ENCODE assay signal across 8 cellular contexts in genomic region chr11:62621027-62621566, GRCh38. TPM values are rescaled to one million over a fixed set of nuclear protein-coding genes. Genes with fewer than 3 reads are reported as not detected.
DNase-seq lines count a peak whose midpoint lies in the region; ATAC-seq, FAIRE-seq and TF ChIP-seq lines count a peak whose summit lies in the region.

No MANE protein-coding gene starts in this region.

- H3K36me3 Mint-ChIP-seq in nephron (ENCODE audit: low read depth), result peaks cover 19% of the 10 kb centered on the region

- ATAC-seq in GM21381 (IDR thresholded peaks at IDR 0.05; ENCODE audit: unreplicated experiment), result no peak
- ATAC-seq in HG02970 (IDR thresholded peaks at IDR 0.05; ENCODE audit: low FRiP score, unreplicated experiment), result no peak

- H3K27ac ChIP-seq in BLaER1 (peak overlapping the region; percentile 88), ectodermal cell (ENCODE audit: insufficient read depth, low read depth, low read length, poor library complexity, severe bottlenecking) (peak overlapping the region; percentile 65)

- peak overlapping the region; percentile 91 to 98 (median 96) for H3K4me3 Mint-ChIP-seq in nephron

- WGBS in ectodermal cell, 2 experiments, result 35 to 44% methylated on average over 7 to 8 of the region's 8 CpGs

- peak; percentile 30 for DNase-seq in MV-4-11 (lab: John Stamatoyannopoulos, UW)
- no peak for DNase-seq in NCI-H2029 (lab: John Stamatoyannopoulos, UW)
- DNase-seq in urothelium cell line (ENCODE audit: low spot score), result no peak

- no peaks in the 10 kb centered on the region for H3K27me3 Mint-ChIP-seq in nephron (ENCODE audit: low read depth)

- no peak for TF ChIP-seq CTCF in nephron (IDR thresholded peaks at IDR 0.05; ENCODE audit: unreplicated experiment in 3 of 3)

- H3K9me3 Mint-ChIP-seq in nephron, result no peaks in the 10 kb centered on the region

- H3K4me3 ChIP-seq in BLaER1, result peak overlapping the region; percentile 85
- H3K4me3 ChIP-seq in ectodermal cell (ENCODE audit: insufficient read depth, low read depth, low read length), result peak overlapping the region; percentile 69

- H3K4me2 ChIP-seq in BLaER1, result peak overlapping the region; percentile 97

- H3K27me3 ChIP-seq in BLaER1 (no peaks in the 10 kb centered on the region), ectodermal cell (ENCODE audit: control insufficient read depth, insufficient read depth, low read length, poor library complexity, severe bottlenecking) (no peaks in the 10 kb centered on the region)

- peaks cover 30% of the 10 kb centered on the region for H3K36me3 ChIP-seq in BLaER1
- H3K36me3 ChIP-seq in ectodermal cell (ENCODE audit: control insufficient read depth, insufficient read depth, low read length), result peaks cover 7% of the 10 kb centered on the region

- 0 out of 2 replicates have a peak, but pooled peaks cover 5% of the 10 kb centered on the region for H4K20me1 ChIP-seq in BLaER1

- peak overlapping the region; percentile 94 to 96 (median 95) for H3K27ac Mint-ChIP-seq in nephron

- H3K9me3 ChIP-seq in BLaER1 (no peaks in the 10 kb centered on the region), ectodermal cell (ENCODE audit: control insufficient read depth, low read length) (no peaks in the 10 kb centered on the region)

- peaks cover 21% of the 10 kb centered on the region for H3K4me1 Mint-ChIP-seq in nephron

- no peak for FAIRE-seq in urothelium cell line (lab: Jason Lieb, UNC)

- peaks cover 55% of the 10 kb centered on the region for H3K4me1 ChIP-seq in BLaER1
- H3K4me1 ChIP-seq in ectodermal cell (ENCODE audit: control insufficient read depth, insufficient read depth, low read length), result peaks cover 10% of the 10 kb centered on the region

- H3K9ac ChIP-seq in BLaER1, result peak overlapping the region; percentile 91

RNA-seq across cellular contexts. Expression of gene B3GAT3, which starts 0.7 kb away (rescaled TPM):
- 45.4 TPM for polyA plus RNA-seq in ectodermal cell (2013, experiment 1 of 4)
- 39.3 TPM for polyA plus RNA-seq in ectodermal cell (2013, experiment 2 of 4)
- polyA plus RNA-seq in ectodermal cell (2013, experiment 3 of 4), result 35.7 TPM
- 39.5 TPM for polyA plus RNA-seq in ectodermal cell (2013, experiment 4 of 4)

RNA-seq across cellular contexts. Expression of gene ROM1, which starts 8.0 kb away (rescaled TPM):
- polyA plus RNA-seq in ectodermal cell (2013, experiment 1 of 4), result 1.8 TPM
- polyA plus RNA-seq in ectodermal cell (2013, experiment 2 of 4), result 0.94 TPM
- polyA plus RNA-seq in ectodermal cell (2013, experiment 3 of 4), result 1.4 TPM
- polyA plus RNA-seq in ectodermal cell (2013, experiment 4 of 4), result 2.2 TPM

RNA-seq across cellular contexts. Expression of gene EML3, which starts 8.5 kb away (rescaled TPM):
- polyA plus RNA-seq in ectodermal cell (2013, experiment 1 of 4), result 26.1 TPM
- 28.1 TPM for polyA plus RNA-seq in ectodermal cell (2013, experiment 2 of 4)
- 24.4 TPM for polyA plus RNA-seq in ectodermal cell (2013, experiment 3 of 4)
- 22.3 TPM for polyA plus RNA-seq in ectodermal cell (2013, experiment 4 of 4)

RNA-seq across cellular contexts. Expression of gene MTA2, which starts 19.4 kb away (rescaled TPM):
- 143 TPM for polyA plus RNA-seq in ectodermal cell (2013, experiment 1 of 4)
- polyA plus RNA-seq in ectodermal cell (2013, experiment 2 of 4), result 142 TPM
- 107 TPM for polyA plus RNA-seq in ectodermal cell (2013, experiment 3 of 4)
- 111 TPM for polyA plus RNA-seq in ectodermal cell (2013, experiment 4 of 4)

RNA-seq across cellular contexts. Expression of gene GANAB, which starts 25.3 kb away (rescaled TPM):
- 372 TPM for polyA plus RNA-seq in ectodermal cell (2013, experiment 1 of 4)
- polyA plus RNA-seq in ectodermal cell (2013, experiment 2 of 4), result 408 TPM
- polyA plus RNA-seq in ectodermal cell (2013, experiment 3 of 4), result 257 TPM
- polyA plus RNA-seq in ectodermal cell (2013, experiment 4 of 4), result 292 TPM
